In genomic region chr4:39713691-39714090, GRCh38 we compare ENCODE assay signal across 1 cellular context.
TF ChIP-seq lines count a peak whose summit lies in the region.

No MANE protein-coding gene starts in this region.

TF ChIP-seq in GM23338, 12 proteins besides CTCF, POLR2A, EP300 and RAD21 (continued from another document):
- no peak for TF ChIP-seq ETS1 (IDR thresholded peaks at IDR 0.05)
- TF ChIP-seq NANOG (IDR thresholded peaks at IDR 0.05; ENCODE audit: borderline replicate concordance): no peak
